Comparison of ENCODE assay signal across 22 cellular contexts in the genomic region with DNA sequence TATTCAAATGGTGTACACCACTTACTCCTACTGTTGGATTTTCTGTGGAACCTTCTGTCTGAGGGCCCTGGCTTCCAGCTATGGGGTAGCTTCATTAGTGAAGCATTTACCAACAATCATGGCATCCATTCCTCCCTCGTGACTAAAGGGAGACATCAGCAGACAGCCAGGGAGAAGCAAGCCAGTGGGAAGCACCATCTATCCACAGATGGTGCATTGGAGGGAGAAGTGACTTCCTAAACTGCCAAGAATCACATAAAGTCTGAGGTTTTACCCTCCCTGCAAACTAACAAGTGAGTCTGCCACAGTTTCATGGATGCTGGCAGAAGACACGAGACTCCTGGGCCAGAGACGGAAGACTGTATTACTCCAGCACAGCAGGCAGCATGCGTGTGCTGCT. TPM values are rescaled to one million over a fixed set of nuclear protein-coding genes. Genes with fewer than 3 reads are reported as not detected.
"Had no signal": no experiment of that assay in that cellular context is flagged by ENCODE, and none has a peak within 500 bp of the region (broad histone marks: within the 10 kb centered on the region; RNA-seq: fewer than 3 reads in every experiment).

No MANE protein-coding gene starts in this region.

- H3K4me3 ChIP-seq: esophagus muscularis mucosa, lung, tibial artery, uterus had no signal

- H3K27ac ChIP-seq: esophagus muscularis mucosa, tibial artery, uterus had no signal

- H3K4me1 ChIP-seq: uterus had no signal

- H3K4me3 Mint-ChIP-seq: nephron had no signal

- ATAC-seq: left lobe of liver; stimulated activated naive CD8-positive, alpha-beta T cell treated with anti-CD3 and anti-CD28 coated beads, Interleukin-15, Interleukin-2, amounts not matched to agents 100 U/mL and 50 U/mL, for 24 hours had no signal

- H3K27me3 ChIP-seq: tibial artery, uterus had no signal

- H3K9me3 ChIP-seq: esophagus muscularis mucosa, tibial artery, uterus had no signal

- DNase-seq: activated CD4-positive, alpha-beta T cell treated with anti-CD3 and anti-CD28 coated beads, Interleukin-2, amount 50 U/mL, for 1 hour; activated CD8-positive, alpha-beta memory T cell treated with anti-CD3 and anti-CD28 coated beads, Interleukin-2, amount 50 U/mL, for 48 hours; activated effector memory CD4-positive, alpha-beta T cell treated with anti-CD3 and anti-CD28 coated beads, Interleukin-2, amount 50 U/mL, for 16 hours; activated naive CD4-positive, alpha-beta T cell treated with anti-CD3 and anti-CD28 coated beads, Interleukin-2, amount 50 U/mL, for 16 hours; activated T-cell treated with anti-CD3 and anti-CD28 coated beads, Interleukin-2, amount 50 U/mL, for 48 hours; aorta; cerebellar nuclear complex; effector CD4-positive, alpha-beta T cell; hypothalamus; islet precursor cell; nucleus accumbens; stimulated activated CD4-positive, alpha-beta T cell treated with anti-CD3 and anti-CD28 coated beads, Interleukin-2, amount 100 ng/mL, for 24 hours; stimulated activated naive CD8-positive, alpha-beta T cell treated with anti-CD3 and anti-CD28 coated beads, Interleukin-15, Interleukin-2, amounts not matched to agents 100 U/mL and 50 U/mL, for 24 hours; substantia nigra; tibial artery; uterus had no signal

- H3K36me3 ChIP-seq: esophagus muscularis mucosa, tibial artery, uterus had no signal

- H3K9me3 Mint-ChIP-seq: nephron had no signal

RNA-seq across cellular contexts. Expression of gene UMODL1, which starts 31.4 kb away (rescaled TPM):
- total RNA-seq: bronchial epithelial cell, posterior vena cava, uterus had no signal
- polyA plus RNA-seq: aorta had no signal
